Comparison of ENCODE assay signal across 15 cellular contexts in genomic region chr14:54623279-54624004, GRCh38.
"Had no signal": no experiment of that assay in that cellular context is flagged by ENCODE, and none has a peak within 500 bp of the region (broad histone marks: within the 10 kb centered on the region; RNA-seq: fewer than 3 reads in every experiment).

No MANE protein-coding gene starts in this region.

- ATAC-seq: heart right ventricle, pancreas had no signal

- H3K9me3 ChIP-seq: colonic mucosa, left ventricle myocardium inferior, pancreas had no signal

- H3K4me3 Mint-ChIP-seq: activated CD4-positive, alpha-beta memory T cell treated with anti-CD3 and anti-CD28 coated beads, Interleukin-2, amount 10 ng/mL, durations not matched to agents 7 days and 5 days; activated naive CD8-positive, alpha-beta T cell treated with anti-CD3 and anti-CD28 coated beads, Interleukin-2, amount 10 ng/mL, durations not matched to agents 7 days and 5 days; neural progenitor cell had no signal

- H3K27ac Mint-ChIP-seq: activated CD4-positive, alpha-beta memory T cell treated with anti-CD3 and anti-CD28 coated beads, Interleukin-2, amount 10 ng/mL, durations not matched to agents 7 days and 5 days; activated naive CD8-positive, alpha-beta T cell treated with anti-CD3 and anti-CD28 coated beads, Interleukin-2, amount 10 ng/mL, durations not matched to agents 7 days and 5 days; neural progenitor cell had no signal

- H3K27ac ChIP-seq: cardiac muscle cell, colonic mucosa, heart right ventricle, left ventricle myocardium inferior, neural progenitor cell, pancreas, skin epidermis had no signal

- H3K9me3 Mint-ChIP-seq: type B pancreatic cell had no signal

- H3K36me3 Mint-ChIP-seq: type B pancreatic cell had no signal

- DNase-seq: activated CD4-positive, alpha-beta T cell treated with anti-CD3 and anti-CD28 coated beads for 1 hour; activated naive CD8-positive, alpha-beta T cell treated with anti-CD3 and anti-CD28 coated beads, Interleukin-2, amount 10 ng/mL, durations not matched to agents 7 days and 5 days; colonic mucosa; effector CD4-positive, alpha-beta T cell; heart right ventricle; left ventricle myocardium inferior; mesendoderm; pancreas; substantia nigra; SW 1271 had no signal

- H3K9ac ChIP-seq: neural progenitor cell had no signal

- H2AFZ ChIP-seq: neural progenitor cell had no signal

- H3K4me2 ChIP-seq: neural progenitor cell had no signal

- H3K27me3 ChIP-seq: cardiac muscle cell, colonic mucosa, heart right ventricle, neural progenitor cell, pancreas had no signal

- H3K4me3 ChIP-seq: cardiac muscle cell, colonic mucosa, heart right ventricle, left ventricle myocardium inferior, neural progenitor cell, pancreas, skin epidermis had no signal

- H3K36me3 ChIP-seq: cardiac muscle cell, colonic mucosa, heart right ventricle, left ventricle myocardium inferior, neural progenitor cell, pancreas had no signal

- H3K27me3 Mint-ChIP-seq: activated CD4-positive, alpha-beta memory T cell treated with anti-CD3 and anti-CD28 coated beads, Interleukin-2, amount 10 ng/mL, durations not matched to agents 7 days and 5 days; activated naive CD8-positive, alpha-beta T cell treated with anti-CD3 and anti-CD28 coated beads, Interleukin-2, amount 10 ng/mL, durations not matched to agents 7 days and 5 days; type B pancreatic cell had no signal

- H3K4me1 ChIP-seq: colonic mucosa had no signal
